9 cellular contexts compared by ENCODE assay signal in the genomic region with DNA sequence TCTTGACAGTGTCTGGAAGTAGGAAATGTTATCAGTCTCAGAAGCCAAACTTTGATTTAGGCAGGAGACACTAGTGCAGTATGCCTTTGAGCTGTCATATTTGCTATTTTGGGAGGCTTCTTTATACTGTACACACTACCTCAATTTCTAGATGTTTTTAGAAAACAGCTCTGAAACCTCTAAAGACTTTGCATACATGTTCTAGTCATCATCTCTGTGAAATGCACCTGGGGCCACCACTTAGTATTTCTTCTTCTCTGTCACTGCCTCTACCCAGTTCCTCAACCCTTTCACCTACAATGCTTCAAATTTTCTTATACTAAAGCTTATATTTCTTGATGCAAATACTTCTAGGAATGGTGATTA. TPM values are rescaled to one million over a fixed set of nuclear protein-coding genes. Genes with fewer than 3 reads are reported as not detected.
DNase-seq lines count a peak whose midpoint lies in the region; ATAC-seq and TF ChIP-seq lines count a peak whose summit lies in the region.
"Had no signal": no experiment of that assay in that cellular context is flagged by ENCODE, and none has a peak within 500 bp of the region (broad histone marks: within the 10 kb centered on the region; RNA-seq: fewer than 3 reads in every experiment).

No MANE protein-coding gene starts in this region.

- no peaks in the 10 kb centered on the region for H3K36me3 Mint-ChIP-seq in H9 (ENCODE audit: insufficient read depth in 1 of 3, low read depth in 3 of 3)

- H3K4ac ChIP-seq in H9 (ENCODE audit: low read depth, low read length), result no peak overlapping the region

- no peak overlapping the region for H4K91ac ChIP-seq in H9 (ENCODE audit: insufficient read length, low read depth, low read length)

- no peak for TF ChIP-seq CTCF in H9 (conservative IDR thresholded peaks at IDR 0.05)

- H3T11ph ChIP-seq in H9 (ENCODE audit: low read length), result no peak overlapping the region

- no peak overlapping the region for H2AFZ ChIP-seq in H9 (ENCODE audit: low read length)

- H2BK20ac ChIP-seq in H9 (ENCODE audit: low read depth, low read length, poor library complexity, severe bottlenecking), result no peak overlapping the region

- H3K18ac ChIP-seq in H9 (ENCODE audit: insufficient read length, low read depth, low read length), result no peak overlapping the region

- H3K9ac ChIP-seq in H9 (ENCODE audit: extremely low read depth, insufficient read length, low read length), result no peak overlapping the region

- peak; percentile 76 for ATAC-seq in GM18861 (IDR thresholded peaks at IDR 0.05; ENCODE audit: unreplicated experiment)
- ATAC-seq in GM21390 (IDR thresholded peaks at IDR 0.05; ENCODE audit: unreplicated experiment), result peak; percentile 96
- peak; percentile 90 for ATAC-seq in HG02973 (IDR thresholded peaks at IDR 0.05; ENCODE audit: unreplicated experiment)
- peak; percentile 94 for ATAC-seq in HG03565 (IDR thresholded peaks at IDR 0.05; ENCODE audit: unreplicated experiment)

- H3K9me3 Mint-ChIP-seq in H9, result no peaks in the 10 kb centered on the region

- no peak overlapping the region for H2BK15ac ChIP-seq in H9 (ENCODE audit: low read depth, low read length)

- no peak overlapping the region for H4K8ac ChIP-seq in H9 (replicated peaks; ENCODE audit: insufficient read length, low read depth, low read length)

- H2BK120ac ChIP-seq in H9 (ENCODE audit: low read depth, low read length, poor library complexity, severe bottlenecking), result no peak overlapping the region

- no peak overlapping the region for H3K4me3 Mint-ChIP-seq in H9

- H3K56ac ChIP-seq in H9 (ENCODE audit: insufficient read length, low read depth, low read length), result no peak overlapping the region

- no peak overlapping the region for H2AK5ac ChIP-seq in H9 (ENCODE audit: insufficient read length, low read length)

- no peak overlapping the region for H3K27ac ChIP-seq in H9 (ENCODE audit: insufficient read length, low read depth, low read length)

- no peaks in the 10 kb centered on the region for H3K79me1 ChIP-seq in H9 (ENCODE audit: insufficient read depth, low read depth, low read length, poor library complexity, severe bottlenecking)

- H4K20me1 ChIP-seq in H9 (ENCODE audit: control insufficient read depth, insufficient read depth, insufficient read length), result no peaks in the 10 kb centered on the region

- no peak overlapping the region for H3K14ac ChIP-seq in H9 (ENCODE audit: insufficient read depth, low read length)

- DNase-seq in GDM1 (lab: John Stamatoyannopoulos, UW), result no peak
- DNase-seq in activated CD4-positive, alpha-beta T cell treated with anti-CD3 and anti-CD28 coated beads for 4 hours, result no peak
- no peak for DNase-seq in H9
- no peak for DNase-seq in ureter (ENCODE audit: low spot score)
- DNase-seq: small intestine had no signal

- H2BK5ac ChIP-seq in H9 (ENCODE audit: insufficient read length, low read length), result no peak overlapping the region

- H2BK12ac ChIP-seq in H9 (ENCODE audit: insufficient read length, low read depth, low read length), result no peak overlapping the region

- no peaks in the 10 kb centered on the region for H3K27me3 ChIP-seq in H9 (ENCODE audit: insufficient read depth, low read length)

- H3K23ac ChIP-seq in H9 (ENCODE audit: insufficient read length, low read depth, low read length), result no peak overlapping the region

- no peaks in the 10 kb centered on the region for H3K79me2 ChIP-seq in H9 (ENCODE audit: insufficient read depth, low read length)

- no peak overlapping the region for H4K5ac ChIP-seq in H9 (ENCODE audit: insufficient read length, low read depth, low read length)

- H3K23me2 ChIP-seq in H9 (ENCODE audit: insufficient read length, low read depth, low read length, poor library complexity, severe bottlenecking), result no peaks in the 10 kb centered on the region

- H3K4me1 ChIP-seq in H9 (ENCODE audit: insufficient read depth, low read length), result no peaks in the 10 kb centered on the region

- no peak overlapping the region for H3K4me2 ChIP-seq in H9 (ENCODE audit: insufficient read depth, insufficient read length, low read length)

- H3K27ac Mint-ChIP-seq in H9, result no peak overlapping the region

- H3K9me3 ChIP-seq in H9 (ENCODE audit: control insufficient read depth, low read depth, low read length), result no peaks in the 10 kb centered on the region

- no peaks in the 10 kb centered on the region for H3K4me1 Mint-ChIP-seq in H9

- no peaks in the 10 kb centered on the region for H3K27me3 Mint-ChIP-seq in H9 (ENCODE audit: low read depth)

RNA-seq across cellular contexts. Expression of a gene that starts 29.1 kb away (rescaled TPM):
- total RNA-seq in H9 (2021) (0.39 and 0.72 TPM in 2 replicates), ureter (45.3 TPM)

Comparison
In these comparisons a context has a peak if more than half of its experiments do, and no peak if none do; other contexts are left out.
1. RNA of a gene that starts 29.1 kb away (total RNA-seq): 45.3 TPM in ureter (single experiment); 0.39 to 0.72 TPM in H9; every median in the first group is over 10 times any median in the second.
2. Peak in every context shown above with its lines, with median percentiles within 50 percentile points of each other: ATAC-seq.